Comparison of ENCODE assay signal across 2 cellular contexts in genomic region chr4:2697995-2698414, GRCh38.
TF ChIP-seq lines count a peak whose summit lies in the region.

No MANE protein-coding gene starts in this region.

TF ChIP-seq in WTC11, 78 proteins besides CTCF, POLR2A, EP300 and RAD21 (continued from another document and continues in another):
- TF ChIP-seq USF1 (CRISPR knock-in tag; IDR thresholded peaks at IDR 0.05) (no peak), E2F4 (CRISPR knock-in tag; IDR thresholded peaks at IDR 0.05; ENCODE audit: borderline replicate concordance, low read depth) (no peak), JUN (CRISPR knock-in tag; IDR thresholded peaks at IDR 0.05) (no peak), ZNF281 (CRISPR knock-in tag; IDR thresholded peaks at IDR 0.05) (no peak), ZNF532 (CRISPR knock-in tag; IDR thresholded peaks at IDR 0.05; ENCODE audit: borderline replicate concordance) (no peak), ATF1 (CRISPR knock-in tag; IDR thresholded peaks at IDR 0.05) (no peak), ELF4 (CRISPR knock-in tag; IDR thresholded peaks at IDR 0.05; ENCODE audit: low read depth) (no peak), FOXP1 (CRISPR knock-in tag; IDR thresholded peaks at IDR 0.05; ENCODE audit: borderline replicate concordance) (no peak)
- TF ChIP-seq, protein P1, sequence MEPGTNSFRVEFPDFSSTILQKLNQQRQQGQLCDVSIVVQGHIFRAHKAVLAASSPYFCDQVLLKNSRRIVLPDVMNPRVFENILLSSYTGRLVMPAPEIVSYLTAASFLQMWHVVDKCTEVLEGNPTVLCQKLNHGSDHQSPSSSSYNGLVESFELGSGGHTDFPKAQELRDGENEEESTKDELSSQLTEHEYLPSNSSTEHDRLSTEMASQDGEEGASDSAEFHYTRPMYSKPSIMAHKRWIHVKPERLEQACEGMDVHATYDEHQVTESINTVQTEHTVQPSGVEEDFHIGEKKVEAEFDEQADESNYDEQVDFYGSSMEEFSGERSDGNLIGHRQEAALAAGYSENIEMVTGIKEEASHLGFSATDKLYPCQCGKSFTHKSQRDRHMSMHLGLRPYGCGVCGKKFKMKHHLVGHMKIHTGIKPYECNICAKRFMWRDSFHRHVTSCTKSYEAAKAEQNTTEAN (CRISPR knock-in tag; IDR thresholded peaks at IDR 0.05) = no peak

TF ChIP-seq in HepG2, 621 proteins besides CTCF, POLR2A, EP300 and RAD21 (continued from another document and continues in another):
- TF ChIP-seq TRAFD1 (CRISPR knock-in tag; IDR thresholded peaks at IDR 0.05; ENCODE audit: borderline replicate concordance) = no peak
- TF ChIP-seq ZNF317 (CRISPR knock-in tag; IDR thresholded peaks at IDR 0.05) = 0 out of 2 replicates have a peak, but pooled peaks have one; percentile 28
- TF ChIP-seq RBM22 (optimal IDR thresholded peaks at IDR 0.05; ENCODE audit: low read length) = peak; percentile 66
- TF ChIP-seq ZNF33A (CRISPR knock-in tag; IDR thresholded peaks at IDR 0.05; ENCODE audit: borderline replicate concordance) = no peak
- TF ChIP-seq ZNF549 (CRISPR knock-in tag; IDR thresholded peaks at IDR 0.05) = peak; percentile 96
- TF ChIP-seq ZBTB40 (IDR thresholded peaks at IDR 0.05) = no peak
- TF ChIP-seq ZBTB40 (CRISPR knock-in tag; IDR thresholded peaks at IDR 0.05) = 0 out of 2 replicates have a peak, but pooled peaks have one; percentile 25
- TF ChIP-seq HOXA3 (CRISPR knock-in tag; IDR thresholded peaks at IDR 0.05) = no peak
- no peak for TF ChIP-seq NONO (IDR thresholded peaks at IDR 0.05)
- TF ChIP-seq NONO (CRISPR knock-in tag; conservative IDR thresholded peaks at IDR 0.05) = 0 out of 2 replicates have a peak, but pooled peaks have one; percentile 31
- TF ChIP-seq SALL1 (CRISPR knock-in tag; IDR thresholded peaks at IDR 0.05) = peak; percentile 47; the same call in 1 of the 2 replicates
- peak; percentile 42; the same call in 1 of the 2 replicates for TF ChIP-seq BHLHE40 (IDR thresholded peaks at IDR 0.05; ENCODE audit: low read length)
- TF ChIP-seq, protein P2, sequence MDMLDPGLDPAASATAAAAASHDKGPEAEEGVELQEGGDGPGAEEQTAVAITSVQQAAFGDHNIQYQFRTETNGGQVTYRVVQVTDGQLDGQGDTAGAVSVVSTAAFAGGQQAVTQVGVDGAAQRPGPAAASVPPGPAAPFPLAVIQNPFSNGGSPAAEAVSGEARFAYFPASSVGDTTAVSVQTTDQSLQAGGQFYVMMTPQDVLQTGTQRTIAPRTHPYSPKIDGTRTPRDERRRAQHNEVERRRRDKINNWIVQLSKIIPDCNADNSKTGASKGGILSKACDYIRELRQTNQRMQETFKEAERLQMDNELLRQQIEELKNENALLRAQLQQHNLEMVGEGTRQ (IDR thresholded peaks at IDR 0.05; ENCODE audit: low read depth, low read length) = no peak
- TF ChIP-seq, protein P2 (CRISPR knock-in tag; IDR thresholded peaks at IDR 0.05; ENCODE audit: borderline replicate concordance) = no peak
- TF ChIP-seq, protein P3, sequence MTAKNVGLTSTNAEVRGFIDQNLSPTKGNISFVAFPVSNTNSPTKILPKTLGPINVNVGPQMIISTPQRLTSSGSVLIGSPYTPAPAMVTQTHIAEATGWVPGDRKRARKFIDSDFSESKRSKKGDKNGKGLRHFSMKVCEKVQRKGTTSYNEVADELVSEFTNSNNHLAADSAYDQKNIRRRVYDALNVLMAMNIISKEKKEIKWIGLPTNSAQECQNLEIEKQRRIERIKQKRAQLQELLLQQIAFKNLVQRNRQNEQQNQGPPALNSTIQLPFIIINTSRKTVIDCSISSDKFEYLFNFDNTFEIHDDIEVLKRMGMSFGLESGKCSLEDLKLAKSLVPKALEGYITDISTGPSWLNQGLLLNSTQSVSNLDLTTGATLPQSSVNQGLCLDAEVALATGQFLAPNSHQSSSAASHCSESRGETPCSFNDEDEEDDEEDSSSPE (CRISPR knock-in tag; IDR thresholded peaks at IDR 0.05) = no peak
- no peak for TF ChIP-seq ZNF296 (CRISPR knock-in tag; conservative IDR thresholded peaks at IDR 0.05)
- TF ChIP-seq ZNF678 (CRISPR knock-in tag; IDR thresholded peaks at IDR 0.05) = no peak
- TF ChIP-seq RCOR2 (CRISPR knock-in tag; IDR thresholded peaks at IDR 0.05) = peak; percentile 61; the same call in 1 of the 2 replicates
- TF ChIP-seq HIVEP1 (CRISPR knock-in tag; IDR thresholded peaks at IDR 0.05) = peak; percentile 48; the same call in 1 of the 2 replicates
- 0 out of 2 replicates have a peak, but pooled peaks have one; percentile 53 for TF ChIP-seq ZNF644 (CRISPR knock-in tag; IDR thresholded peaks at IDR 0.05; ENCODE audit: low read depth)
- 0 out of 2 replicates have a peak, but pooled peaks have one; percentile 8 for TF ChIP-seq CEBPG (CRISPR knock-in tag; IDR thresholded peaks at IDR 0.05)
- 0 out of 2 replicates have a peak, but pooled peaks have one; percentile 33 for TF ChIP-seq ZNF768 (CRISPR knock-in tag; IDR thresholded peaks at IDR 0.05)
- TF ChIP-seq HNF4A (CRISPR knock-in tag; IDR thresholded peaks at IDR 0.05) = peak; percentile 92
- 0 out of 2 replicates have a peak, but pooled peaks have one; percentile 45 for TF ChIP-seq HNRNPL (IDR thresholded peaks at IDR 0.05; ENCODE audit: low read depth, low read length)
- TF ChIP-seq ARNTL (CRISPR knock-in tag; IDR thresholded peaks at IDR 0.05) = no peak
- TF ChIP-seq ATF5 (CRISPR knock-in tag; IDR thresholded peaks at IDR 0.05; ENCODE audit: low read depth) = no peak
- TF ChIP-seq ZNF687 (CRISPR knock-in tag; IDR thresholded peaks at IDR 0.05) = peak; percentile 66
- TF ChIP-seq HNF4G (IDR thresholded peaks at IDR 0.05; ENCODE audit: borderline replicate concordance, low read depth, low read length) = peak; percentile 74
- TF ChIP-seq HNF4G (CRISPR knock-in tag; IDR thresholded peaks at IDR 0.05; ENCODE audit: borderline replicate concordance, low read depth) = peak; percentile 57; the same call in 1 of the 2 replicates
- TF ChIP-seq POGZ (CRISPR knock-in tag; IDR thresholded peaks at IDR 0.05) = peak; percentile 37
- TF ChIP-seq, protein P4, sequence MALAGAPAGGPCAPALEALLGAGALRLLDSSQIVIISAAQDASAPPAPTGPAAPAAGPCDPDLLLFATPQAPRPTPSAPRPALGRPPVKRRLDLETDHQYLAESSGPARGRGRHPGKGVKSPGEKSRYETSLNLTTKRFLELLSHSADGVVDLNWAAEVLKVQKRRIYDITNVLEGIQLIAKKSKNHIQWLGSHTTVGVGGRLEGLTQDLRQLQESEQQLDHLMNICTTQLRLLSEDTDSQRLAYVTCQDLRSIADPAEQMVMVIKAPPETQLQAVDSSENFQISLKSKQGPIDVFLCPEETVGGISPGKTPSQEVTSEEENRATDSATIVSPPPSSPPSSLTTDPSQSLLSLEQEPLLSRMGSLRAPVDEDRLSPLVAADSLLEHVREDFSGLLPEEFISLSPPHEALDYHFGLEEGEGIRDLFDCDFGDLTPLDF (CRISPR knock-in tag; IDR thresholded peaks at IDR 0.05) = no peak
